Comparison of ENCODE assay signal across 1 cellular context in genomic region chr4:6603128-6603527, GRCh38.
A peak's percentile ranks its signal among the peaks of the same experiment; 100 is the strongest.
TF ChIP-seq lines count a peak whose summit lies in the region.

No MANE protein-coding gene starts in this region.

TF ChIP-seq in K562, 482 proteins besides CTCF, POLR2A, EP300 and RAD21:
- TF ChIP-seq POLR2G (IDR thresholded peaks at IDR 0.05; ENCODE audit: low read depth, low read length) (peak; percentile 62), PCBP2 (IDR thresholded peaks at IDR 0.05; ENCODE audit: low read depth, low read length, poor library complexity, severe bottlenecking) (no peak)
